24 cellular contexts compared by ENCODE assay signal in the genomic region with DNA sequence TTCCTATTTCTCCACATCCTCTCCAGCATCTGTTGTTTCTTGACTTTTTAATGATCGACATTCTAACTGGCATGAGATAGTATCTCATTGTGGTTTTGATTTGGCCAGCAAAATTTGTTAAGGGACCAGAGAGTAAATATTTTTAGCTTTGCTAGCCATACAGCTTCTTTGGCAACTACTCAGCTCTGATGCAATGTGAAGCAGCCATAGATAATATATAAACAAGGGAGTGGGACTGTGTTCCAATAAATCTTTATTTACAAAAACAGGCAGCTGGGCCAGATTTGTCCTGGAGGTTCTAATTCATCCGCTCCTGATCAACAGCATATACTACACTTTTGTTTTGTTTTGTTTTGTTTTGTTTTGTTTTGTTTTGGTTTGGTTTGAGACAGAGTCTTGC.
"Had no signal": no experiment of that assay in that cellular context is flagged by ENCODE, and none has a peak within 500 bp of the region (broad histone marks: within the 10 kb centered on the region; RNA-seq: fewer than 3 reads in every experiment).

No MANE protein-coding gene starts in this region.

- H3K27ac Mint-ChIP-seq: dendritic cell treated with granulocyte-macrophage colony-stimulating factor and Interleukin-4, amounts not matched to agents 40 ng/mL and 50 ng/mL, for 4 days; memory B cell; natural killer cell treated with Interleukin-12 subunit alpha and Interleukin-12 subunit beta and Interleukin-15 and Interleukin-18, amount 100 ng/mL, for 72 hours; progenitor cell of endocrine pancreas; stimulated activated effector memory CD8-positive, alpha-beta T cell treated with anti-CD3 and anti-CD28 coated beads, Interleukin-12 subunit alpha, Interleukin-12 subunit beta, amount 100 ng/mL, for 72 hours had no signal

- H3K4me1 Mint-ChIP-seq: memory B cell had no signal

- H3K27ac ChIP-seq: colonic mucosa, esophagus muscularis mucosa, gastrocnemius medialis, neutrophil, pancreas, stomach, thyroid gland, upper lobe of left lung had no signal

- H3K27me3 Mint-ChIP-seq: progenitor cell of endocrine pancreas had no signal

- H3K9me3 ChIP-seq: colonic mucosa, esophagus muscularis mucosa, gastrocnemius medialis, neutrophil, pancreas, stomach, thyroid gland, upper lobe of left lung had no signal

- H3K4me3 Mint-ChIP-seq: dendritic cell treated with granulocyte-macrophage colony-stimulating factor and Interleukin-4, amounts not matched to agents 40 ng/mL and 50 ng/mL, for 4 days; memory B cell; natural killer cell treated with Interleukin-12 subunit alpha and Interleukin-12 subunit beta and Interleukin-15 and Interleukin-18, amount 100 ng/mL, for 72 hours; neural crest cell; stimulated activated effector memory CD8-positive, alpha-beta T cell treated with anti-CD3 and anti-CD28 coated beads, Interleukin-12 subunit alpha, Interleukin-12 subunit beta, amount 100 ng/mL, for 72 hours had no signal

- H3K27me3 ChIP-seq: colonic mucosa, esophagus muscularis mucosa, gastrocnemius medialis, neutrophil, pancreas, stomach, thyroid gland, upper lobe of left lung had no signal

- H3K9me3 Mint-ChIP-seq: dendritic cell treated with granulocyte-macrophage colony-stimulating factor and Interleukin-4, amounts not matched to agents 40 ng/mL and 50 ng/mL, for 4 days; memory B cell; natural killer cell treated with Interleukin-12 subunit alpha and Interleukin-12 subunit beta and Interleukin-15 and Interleukin-18, amount 100 ng/mL, for 72 hours; stimulated activated effector memory CD8-positive, alpha-beta T cell treated with anti-CD3 and anti-CD28 coated beads, Interleukin-12 subunit alpha, Interleukin-12 subunit beta, amount 100 ng/mL, for 72 hours had no signal

- H3K36me3 ChIP-seq: colonic mucosa, esophagus muscularis mucosa, gastrocnemius medialis, neutrophil, pancreas, stomach, thyroid gland, upper lobe of left lung had no signal

- H3K4me3 ChIP-seq: colonic mucosa, esophagus muscularis mucosa, gastrocnemius medialis, lung, pancreas, stomach, thyroid gland, upper lobe of left lung had no signal

- DNase-seq: colonic mucosa; effector CD8-positive, alpha-beta T cell; foreskin fibroblast; gastrocnemius medialis; head of caudate nucleus; kidney; pancreas; stimulated activated CD4-positive, alpha-beta T cell treated with anti-CD3 and anti-CD28 coated beads, Interleukin-2, amount 100 ng/mL, for 24 hours; stimulated activated CD4-positive, alpha-beta T cell treated with anti-CD3 and anti-CD28 coated beads, Interleukin-4, amount 100 ng/mL, for 24 hours; stimulated activated naive CD4-positive, alpha-beta T cell treated with Interleukin-2 at 50 U/mL for 16 hours; stomach; thyroid gland; upper lobe of left lung had no signal

- H3K4me1 ChIP-seq: colonic mucosa, thyroid gland had no signal

- ATAC-seq: gastrocnemius medialis; left lobe of liver; natural killer cell treated with Interleukin-12 subunit alpha and Interleukin-12 subunit beta and Interleukin-15 and Interleukin-18, amount 100 ng/mL, for 72 hours; pancreas; sciatic nerve; stimulated activated effector memory CD8-positive, alpha-beta T cell treated with anti-CD3 and anti-CD28 coated beads, Interleukin-12 subunit alpha, Interleukin-12 subunit beta, amount 100 ng/mL, for 72 hours had no signal

- H3K36me3 Mint-ChIP-seq: natural killer cell treated with Interleukin-12 subunit alpha and Interleukin-12 subunit beta and Interleukin-15 and Interleukin-18, amount 100 ng/mL, for 72 hours; stimulated activated effector memory CD8-positive, alpha-beta T cell treated with anti-CD3 and anti-CD28 coated beads, Interleukin-12 subunit alpha, Interleukin-12 subunit beta, amount 100 ng/mL, for 72 hours had no signal
